ENCODE assay signal across 19 cellular contexts in genomic region chr10:969473-970150, GRCh38. TPM values are rescaled to one million over a fixed set of nuclear protein-coding genes. Genes with fewer than 3 reads are reported as not detected.
DNase-seq lines count a peak whose midpoint lies in the region; ATAC-seq, FAIRE-seq and TF ChIP-seq lines count a peak whose summit lies in the region.
"Had no signal": no experiment of that assay in that cellular context is flagged by ENCODE, and none has a peak within 500 bp of the region (broad histone marks: within the 10 kb centered on the region; RNA-seq: fewer than 3 reads in every experiment).

No MANE protein-coding gene starts in this region.

- H3K4me3 ChIP-seq in GM12878, result no peak overlapping the region
- H3K4me3 ChIP-seq in upper lobe of right lung, result no peak overlapping the region
- H3K4me3 ChIP-seq: spleen, testis had no signal

- H3K36me3 ChIP-seq in GM12878 (ENCODE audit: control insufficient read depth in 2 of 2, insufficient read depth in 2 of 2, low read length in 1 of 2) (no peaks in the 10 kb centered on the region), upper lobe of right lung (no peaks in the 10 kb centered on the region)
- H3K36me3 ChIP-seq: spleen had no signal

- H3K9ac ChIP-seq in GM12878 (ENCODE audit: control insufficient read depth, insufficient read depth, low read length), result no peak overlapping the region
- H3K9ac ChIP-seq: GM23248 had no signal

- TF ChIP-seq RAD21 in GM12878 (IDR thresholded peaks at IDR 0.05; ENCODE audit: insufficient read depth, low read depth, low read length), result no peak

- H3K27me3 Mint-ChIP-seq in neural crest cell (ENCODE audit: low read depth), result peaks cover 2% of the 10 kb centered on the region

- H4K20me1 ChIP-seq in GM12878 (ENCODE audit: control insufficient read depth, insufficient read depth), result no peaks in the 10 kb centered on the region

- H3K4me1 ChIP-seq in GM12878 (ENCODE audit: control insufficient read depth, insufficient read depth, low read length) (peaks cover 17% of the 10 kb centered on the region), upper lobe of right lung (peaks cover 25% of the 10 kb centered on the region)
- H3K4me1 ChIP-seq: testis had no signal

- no peak for TF ChIP-seq EP300 in GM12878 (IDR thresholded peaks at IDR 0.05; ENCODE audit: borderline replicate concordance in 1 of 2, control insufficient read depth in 1 of 2, low read depth in 2 of 2, low read length in 2 of 2)

- 76% methylated on average over 15 of the region's 15 CpGs for WGBS in GM12878 (ENCODE audit: insufficient coverage, insufficient replicate concordance, low lambda C conversion rate, missing lambda C conversion rate)

- intact Hi-C loops in GM12878 (cut with micrococcal nuclease; ENCODE audit: unreplicated experiment), result no loop called here
- intact Hi-C loops in upper lobe of right lung (cut with DNase I), result no loop called here

- SMC1A ChIA-PET in GM12878 (lab: Charles Lee; ENCODE audit: uncharacterized antibody, unreplicated experiment), result interaction anchor here (0.7 kb wide), 1 partner anchor 12 kb away, joined by 3 read pairs; no protein-coding TSS in a partner anchor

- RAD21 ChIA-PET in GM12878 (lab: Charles Lee; ENCODE audit: unreplicated experiment), result no interaction called here

- no peaks in the 10 kb centered on the region for H3K79me2 ChIP-seq in GM12878 (ENCODE audit: control insufficient read depth, insufficient read depth, low read length)

- H3K27ac Mint-ChIP-seq in neural crest cell (ENCODE audit: unreplicated experiment), result peak overlapping the region; percentile 24
- H3K27ac Mint-ChIP-seq: activated naive CD4-positive, alpha-beta T cell treated with anti-CD3 and anti-CD28 coated beads for 36 hours; immature natural killer cell; naive thymus-derived CD8-positive, alpha-beta T cell had no signal

- H3K27me3 ChIP-seq in GM12878 (replicated peaks in 1 of 2; ENCODE audit: control insufficient read depth in 2 of 2, insufficient read depth in 2 of 2, low read length in 1 of 2) (no peaks in the 10 kb centered on the region), upper lobe of right lung (no peaks in the 10 kb centered on the region)
- H3K27me3 ChIP-seq: testis had no signal

- H3K4me1 Mint-ChIP-seq in neural crest cell, result peaks cover 11% of the 10 kb centered on the region
- H3K4me1 Mint-ChIP-seq: immature natural killer cell had no signal

- peak; percentile 30 for DNase-seq in NCI-H82 (lab: John Stamatoyannopoulos, UW)
- no peak for DNase-seq in NCI-H82 treated with DMSO at 0.1 percent for 48 hours (lab: John Stamatoyannopoulos, UW; ENCODE audit: unreplicated experiment)
- DNase-seq in GM12878 (ENCODE audit: low read depth, low spot score), result no peak
- no peak for DNase-seq in neural crest cell (ENCODE audit: low read depth, low spot score)
- no peak for DNase-seq in upper lobe of right lung
- DNase-seq in NCI-H446 treated with DMSO at 0.1 percent for 48 hours (lab: John Stamatoyannopoulos, UW), result no peak
- no peak for DNase-seq in NCI-H510A treated with DMSO at 0.1 percent for 48 hours (lab: John Stamatoyannopoulos, UW)
- DNase-seq: activated CD4-positive, alpha-beta T cell treated with anti-CD3 and anti-CD28 coated beads, Interleukin-2, amount 50 U/mL, for 1 hour; activated naive CD4-positive, alpha-beta T cell treated with anti-CD3 and anti-CD28 coated beads for 36 hours; immature natural killer cell; naive thymus-derived CD8-positive, alpha-beta T cell; NK-92 treated with Interleukin-12 subunit alpha and Interleukin-12 subunit beta, amount 100 ng/mL, for 24 hours; spleen; testis had no signal

- H2AFZ ChIP-seq in GM12878 (ENCODE audit: control insufficient read depth, low read depth, low read length), result no peak overlapping the region

- in situ Hi-C loops in GM12878 (cut with MboI), result no loop called here

- CTCF ChIA-PET in GM12878 (lab: Yijun Ruan, JAX), result no interaction called here

- POLR2A ChIA-PET in GM12878 (lab: Charles Lee), result interaction anchor here (0.6 kb wide), 1 partner anchor 13 kb away, joined by 3 read pairs; no protein-coding TSS in a partner anchor

- no peak for TF ChIP-seq POLR2A in GM12878 (IDR thresholded peaks at IDR 0.05; ENCODE audit: low read depth, low read length)

- no peak overlapping the region for H3K27ac ChIP-seq in GM12878 (ENCODE audit: control insufficient read depth, insufficient read depth)
- peak overlapping the region; percentile 63 for H3K27ac ChIP-seq in upper lobe of right lung
- H3K27ac ChIP-seq: GM23248, testis had no signal

- no TSS peak for BruUV-seq in GM12878 (replicated peaks; lab: Mats Ljungman, UMichigan)

- H3K9me3 Mint-ChIP-seq in neural crest cell, result no peaks in the 10 kb centered on the region
- H3K9me3 Mint-ChIP-seq: immature natural killer cell had no signal

- peaks cover 2% of the 10 kb centered on the region; the same call in 2 of the 3 replicates for H3K9me3 ChIP-seq in GM12878 (replicated peaks; ENCODE audit: control insufficient read depth, insufficient read depth, low read length)
- H3K9me3 ChIP-seq in upper lobe of right lung, result no peaks in the 10 kb centered on the region
- H3K9me3 ChIP-seq: testis had no signal

- peak; percentile 27 for FAIRE-seq in GM12878 (lab: Jason Lieb, UNC)
- FAIRE-seq: astrocyte had no signal

- H3K36me3 Mint-ChIP-seq in neural crest cell (ENCODE audit: low read depth), result no peaks in the 10 kb centered on the region
- H3K36me3 Mint-ChIP-seq: CD14-positive monocyte, immature natural killer cell had no signal

- TF ChIP-seq CTCF in GM12878 (IDR thresholded peaks at IDR 0.05 in 2 of 3, conservative IDR thresholded peaks at IDR 0.05 in 1 of 3; ENCODE audit: control insufficient read depth in 2 of 3, extremely low read depth in 1 of 3, insufficient read depth in 1 of 3, low read depth in 3 of 3, low read length in 3 of 3) (no peak), neural crest cell (conservative IDR thresholded peaks at IDR 0.05) (no peak), upper lobe of right lung (IDR thresholded peaks at IDR 0.05) (no peak)

- no peak overlapping the region for H3K4me3 Mint-ChIP-seq in neural crest cell
- H3K4me3 Mint-ChIP-seq: activated naive CD4-positive, alpha-beta T cell treated with anti-CD3 and anti-CD28 coated beads for 36 hours; immature natural killer cell; naive thymus-derived CD8-positive, alpha-beta T cell had no signal

- no peak for ATAC-seq in GM12878
- peak; percentile 1 for ATAC-seq in upper lobe of right lung
- no peak for ATAC-seq in GM18873 (IDR thresholded peaks at IDR 0.05; ENCODE audit: low FRiP score, unreplicated experiment)
- ATAC-seq: naive thymus-derived CD8-positive, alpha-beta T cell had no signal

- H3K4me2 ChIP-seq in GM12878 (ENCODE audit: control insufficient read depth, insufficient read depth), result no peak overlapping the region

RNA-seq across cellular contexts. Expression of gene GTPBP4, which starts 18.6 kb away (rescaled TPM):
- total RNA-seq in GM12878 (2013; cell fraction: nucleolus; rRNA removed), result 89.9 and 93.0 TPM in 2 replicates
- total RNA-seq in GM12878 (2014; rRNA removed), result 58.5 and 64.6 TPM in 2 replicates
- 88.7 and 89.6 TPM in 2 replicates for total RNA-seq in GM12878 (2014; rRNA removed; fragmentation: Illumina TruSeq; extraction: Trizol)
- 82.2 and 93.9 TPM in 2 replicates for total RNA-seq in GM12878 (2021)
- 24.6 TPM for polyA plus RNA-seq in GM12878 (2011; ENCODE audit: low read depth)
- 62.0 and 68.8 TPM in 2 replicates for polyA plus RNA-seq in GM12878 (2011; rRNA removed)
- polyA plus RNA-seq in GM12878 (2011; cell fraction: cytosol; rRNA removed), result 23.3 and 23.5 TPM in 2 replicates
- 45.3 and 63.4 TPM in 2 replicates for polyA plus RNA-seq in GM12878 (2011; cell fraction: nucleus; rRNA removed)
- 37.8 and 48.2 TPM in 2 replicates for polyA plus RNA-seq in GM12878 (2012)
- polyA plus RNA-seq in GM12878 (2014; fragmentation: Illumina TruSeq; extraction: Trizol), result 74.9 and 99.3 TPM in 2 replicates
- polyA plus RNA-seq in GM12878 (2014; fragmentation: Nextera tagmentation; extraction: Ambion mirVana), result 10 to 100 TPM; 60.3 to 68.0 TPM
- 61.7 and 66.3 TPM in 2 replicates for polyA plus RNA-seq in GM12878 (2014; rRNA removed)
- polyA plus RNA-seq in GM12878 (2016; fragmentation: Nextera tagmentation; extraction: Ambion mirVana), result 100 to 1,000 TPM; 115 to 118 TPM
- polyA minus RNA-seq in GM12878 (2011; rRNA and poly(A)+ RNA removed), result 34.4 and 44.0 TPM in 2 replicates
- polyA minus RNA-seq in GM12878 (2011; cell fraction: cytosol; rRNA and poly(A)+ RNA removed), result 9.5 and 14.7 TPM in 2 replicates
- polyA minus RNA-seq in GM12878 (2011; cell fraction: nucleus; rRNA and poly(A)+ RNA removed), result 28.4 and 54.9 TPM in 2 replicates
- total RNA-seq in neural crest cell, result 69.6 and 79.8 TPM in 2 replicates
- 36.5 TPM for total RNA-seq in upper lobe of right lung

RNA-seq across cellular contexts. Expression of gene LARP4B, which starts 38.1 kb away (rescaled TPM):
- total RNA-seq in GM12878 (2013; cell fraction: nucleolus; rRNA removed), result 249 and 268 TPM in 2 replicates
- 47.6 and 50.2 TPM in 2 replicates for total RNA-seq in GM12878 (2014; rRNA removed)
- total RNA-seq in GM12878 (2014; rRNA removed; fragmentation: Illumina TruSeq; extraction: Trizol), result 29.8 and 30.1 TPM in 2 replicates
- total RNA-seq in GM12878 (2021), result 109 and 119 TPM in 2 replicates
- polyA plus RNA-seq in GM12878 (2011; ENCODE audit: low read depth), result 11.3 TPM
- 49.2 and 65.8 TPM in 2 replicates for polyA plus RNA-seq in GM12878 (2011; rRNA removed)
- 42.1 and 45.3 TPM in 2 replicates for polyA plus RNA-seq in GM12878 (2011; cell fraction: cytosol; rRNA removed)
- polyA plus RNA-seq in GM12878 (2011; cell fraction: nucleus; rRNA removed), result 116 and 127 TPM in 2 replicates
- polyA plus RNA-seq in GM12878 (2012), result 28.3 and 32.4 TPM in 2 replicates
- polyA plus RNA-seq in GM12878 (2014; fragmentation: Illumina TruSeq; extraction: Trizol), result 32.1 and 38.9 TPM in 2 replicates
- polyA plus RNA-seq in GM12878 (2014; fragmentation: Nextera tagmentation; extraction: Ambion mirVana), result 10 to 100 TPM; 10.5 to 12.1 TPM
- polyA plus RNA-seq in GM12878 (2014; rRNA removed), result 51.0 and 53.5 TPM in 2 replicates
- 10 to 100 TPM; 21.6 to 39.9 TPM for polyA plus RNA-seq in GM12878 (2016; fragmentation: Nextera tagmentation; extraction: Ambion mirVana)
- 91.2 and 92.1 TPM in 2 replicates for polyA minus RNA-seq in GM12878 (2011; rRNA and poly(A)+ RNA removed)
- polyA minus RNA-seq in GM12878 (2011; cell fraction: cytosol; rRNA and poly(A)+ RNA removed), result 36.3 and 36.9 TPM in 2 replicates
- 69.2 and 120 TPM in 2 replicates for polyA minus RNA-seq in GM12878 (2011; cell fraction: nucleus; rRNA and poly(A)+ RNA removed)
- total RNA-seq in neural crest cell, result 75.2 and 75.4 TPM in 2 replicates
- total RNA-seq in upper lobe of right lung, result 126 TPM

RNA-seq across cellular contexts. Expression of gene IDI2, which starts 56.0 kb away (rescaled TPM):
- total RNA-seq in GM12878 (2013; cell fraction: nucleolus; rRNA removed), result not detected in 2 replicates
- not detected in 2 replicates for total RNA-seq in GM12878 (2014; rRNA removed)
- not detected in 2 replicates for total RNA-seq in GM12878 (2014; rRNA removed; fragmentation: Illumina TruSeq; extraction: Trizol)
- total RNA-seq in GM12878 (2021), result not detected in 2 replicates
- not detected for polyA plus RNA-seq in GM12878 (2011; ENCODE audit: low read depth)
- polyA plus RNA-seq in GM12878 (2011; rRNA removed), result not detected in 2 replicates
- polyA plus RNA-seq in GM12878 (2011; cell fraction: cytosol; rRNA removed), result not detected in 2 replicates
- not detected in 2 replicates for polyA plus RNA-seq in GM12878 (2011; cell fraction: nucleus; rRNA removed)
- not detected in 2 replicates for polyA plus RNA-seq in GM12878 (2012)
- polyA plus RNA-seq in GM12878 (2014; fragmentation: Illumina TruSeq; extraction: Trizol), result 0.06 TPM in 1 of 2 replicates, not detected in the other
- polyA plus RNA-seq in GM12878 (2014; fragmentation: Nextera tagmentation; extraction: Ambion mirVana), result not detected
- not detected in 2 replicates for polyA plus RNA-seq in GM12878 (2014; rRNA removed)
- not detected for polyA plus RNA-seq in GM12878 (2016; fragmentation: Nextera tagmentation; extraction: Ambion mirVana)
- not detected in 2 replicates for polyA minus RNA-seq in GM12878 (2011; rRNA and poly(A)+ RNA removed)
- not detected in 2 replicates for polyA minus RNA-seq in GM12878 (2011; cell fraction: cytosol; rRNA and poly(A)+ RNA removed)
- polyA minus RNA-seq in GM12878 (2011; cell fraction: nucleus; rRNA and poly(A)+ RNA removed), result not detected in 2 replicates
- total RNA-seq in neural crest cell, result not detected in 2 replicates
- not detected for total RNA-seq in upper lobe of right lung
- total RNA-seq: activated naive CD4-positive, alpha-beta T cell treated with anti-CD3 and anti-CD28 coated beads for 36 hours; astrocyte; GM23248; LHCN-M2; naive thymus-derived CD8-positive, alpha-beta T cell; spleen had no signal
- polyA plus RNA-seq: CD14-positive monocyte; GM23248; naive thymus-derived CD8-positive, alpha-beta T cell had no signal
